Comparison of ENCODE assay signal across 1 cellular context in genomic region chr2:160407393-160408204, GRCh38.
TF ChIP-seq lines count a peak whose summit lies in the region.

No MANE protein-coding gene starts in this region.

TF ChIP-seq in HepG2, 621 proteins besides CTCF, POLR2A, EP300 and RAD21 (continued from another document):
- TF ChIP-seq ZNF574 (CRISPR knock-in tag; IDR thresholded peaks at IDR 0.05): peak; percentile 64
- TF ChIP-seq ZBTB8A (CRISPR knock-in tag; IDR thresholded peaks at IDR 0.05; ENCODE audit: borderline replicate concordance, low read depth): no peak
- peak; percentile 32; the same call in 1 of the 2 replicates for TF ChIP-seq POLR2G (IDR thresholded peaks at IDR 0.05; ENCODE audit: low read depth, low read length)
- TF ChIP-seq ZNF777 (CRISPR knock-in tag; IDR thresholded peaks at IDR 0.05): peak; percentile 88
- peak; percentile 14; the same call in 1 of the 2 replicates for TF ChIP-seq ARID4A (CRISPR knock-in tag; IDR thresholded peaks at IDR 0.05; ENCODE audit: borderline replicate concordance)
- TF ChIP-seq RBFOX2 (IDR thresholded peaks at IDR 0.05; ENCODE audit: low read depth, low read length): peak; percentile 45; the same call in 1 of the 2 replicates
- TF ChIP-seq RNF2 (conservative IDR thresholded peaks at IDR 0.05; ENCODE audit: low read depth): no peak
- peak; percentile 83 for TF ChIP-seq TMF1 (CRISPR knock-in tag; IDR thresholded peaks at IDR 0.05; ENCODE audit: low read depth)
- TF ChIP-seq ARNT2 (CRISPR knock-in tag; IDR thresholded peaks at IDR 0.05; ENCODE audit: low read depth): peak; percentile 63; the same call in 1 of the 2 replicates
- peak; percentile 24; the same call in 1 of the 2 replicates for TF ChIP-seq HDAC1 (CRISPR knock-in tag; IDR thresholded peaks at IDR 0.05)
- TF ChIP-seq SMAD3 (CRISPR knock-in tag; IDR thresholded peaks at IDR 0.05): no peak
- TF ChIP-seq RFX1 (IDR thresholded peaks at IDR 0.05): no peak
- TF ChIP-seq HOXA3 (CRISPR knock-in tag; IDR thresholded peaks at IDR 0.05): peak; percentile 23; the same call in 1 of the 2 replicates
- TF ChIP-seq ZBTB14 (CRISPR knock-in tag; IDR thresholded peaks at IDR 0.05): peak; percentile 25; the same call in 1 of the 2 replicates
- no peak for TF ChIP-seq THYN1 (CRISPR knock-in tag; IDR thresholded peaks at IDR 0.05; ENCODE audit: borderline replicate concordance, low read depth)
- peak; percentile 51 for TF ChIP-seq PATZ1 (CRISPR knock-in tag; IDR thresholded peaks at IDR 0.05)
- TF ChIP-seq ZNF784 (CRISPR knock-in tag; IDR thresholded peaks at IDR 0.05; ENCODE audit: borderline replicate concordance): peak; percentile 66
- TF ChIP-seq LCORL (IDR thresholded peaks at IDR 0.05): no peak
- peak; percentile 56; the same call in 1 of the 2 replicates for TF ChIP-seq LCORL (CRISPR knock-in tag; IDR thresholded peaks at IDR 0.05)
- peak; percentile 21; the same call in 1 of the 2 replicates for TF ChIP-seq TFDP1 (CRISPR knock-in tag; IDR thresholded peaks at IDR 0.05; ENCODE audit: borderline replicate concordance)
- TF ChIP-seq GMEB2 (CRISPR knock-in tag; IDR thresholded peaks at IDR 0.05; ENCODE audit: low read depth): no peak
- no peak for TF ChIP-seq ZBTB40 (IDR thresholded peaks at IDR 0.05)
- TF ChIP-seq ZBTB40 (CRISPR knock-in tag; IDR thresholded peaks at IDR 0.05): 0 out of 2 replicates have a peak, but pooled peaks have one; percentile 23
- no peak; the same call in 1 of the 2 replicates for TF ChIP-seq ZBTB2 (CRISPR knock-in tag; IDR thresholded peaks at IDR 0.05; ENCODE audit: low read depth)
- 0 out of 2 replicates have a peak, but pooled peaks have one; percentile 42 for TF ChIP-seq NKX3-1 (CRISPR knock-in tag; IDR thresholded peaks at IDR 0.05)
